Comparison of ENCODE assay signal across 1 cellular context in the genomic region with DNA sequence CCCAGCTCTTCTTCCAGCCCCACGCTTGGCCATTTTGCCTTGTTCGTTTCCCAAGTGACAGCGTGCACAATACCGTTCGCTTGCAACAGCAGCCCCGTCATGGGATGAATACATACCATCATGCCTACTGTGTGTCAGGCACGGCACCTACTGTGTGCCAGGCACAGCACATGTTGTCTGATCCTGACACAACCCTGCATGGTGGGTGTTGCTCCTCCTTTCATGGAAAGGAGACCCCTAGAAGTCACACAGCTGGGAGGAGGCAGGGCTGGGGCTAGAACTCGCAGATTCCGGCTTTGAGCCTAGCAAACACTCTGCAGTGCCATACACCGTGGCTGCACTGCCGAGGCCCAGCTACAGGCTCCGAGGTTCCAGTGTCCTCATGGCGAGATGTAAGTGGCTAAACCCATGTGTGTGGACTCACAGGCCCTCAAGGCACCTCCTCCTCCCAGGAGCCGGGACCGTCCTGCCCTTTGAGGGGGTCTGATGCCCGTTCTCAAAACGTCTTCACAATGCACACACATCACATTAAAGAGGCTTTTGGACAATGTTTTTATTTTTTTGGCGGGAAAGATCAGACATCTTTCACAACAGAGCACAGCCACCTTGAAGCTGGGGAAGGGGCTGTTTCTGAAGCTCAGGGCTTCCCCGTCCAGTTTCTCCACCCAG.
TF ChIP-seq lines count a peak whose summit lies in the region.

No MANE protein-coding gene starts in this region.

TF ChIP-seq in HepG2, 621 proteins besides CTCF, POLR2A, EP300 and RAD21 (continued from another document and continues in another):
- TF ChIP-seq, protein P1, sequence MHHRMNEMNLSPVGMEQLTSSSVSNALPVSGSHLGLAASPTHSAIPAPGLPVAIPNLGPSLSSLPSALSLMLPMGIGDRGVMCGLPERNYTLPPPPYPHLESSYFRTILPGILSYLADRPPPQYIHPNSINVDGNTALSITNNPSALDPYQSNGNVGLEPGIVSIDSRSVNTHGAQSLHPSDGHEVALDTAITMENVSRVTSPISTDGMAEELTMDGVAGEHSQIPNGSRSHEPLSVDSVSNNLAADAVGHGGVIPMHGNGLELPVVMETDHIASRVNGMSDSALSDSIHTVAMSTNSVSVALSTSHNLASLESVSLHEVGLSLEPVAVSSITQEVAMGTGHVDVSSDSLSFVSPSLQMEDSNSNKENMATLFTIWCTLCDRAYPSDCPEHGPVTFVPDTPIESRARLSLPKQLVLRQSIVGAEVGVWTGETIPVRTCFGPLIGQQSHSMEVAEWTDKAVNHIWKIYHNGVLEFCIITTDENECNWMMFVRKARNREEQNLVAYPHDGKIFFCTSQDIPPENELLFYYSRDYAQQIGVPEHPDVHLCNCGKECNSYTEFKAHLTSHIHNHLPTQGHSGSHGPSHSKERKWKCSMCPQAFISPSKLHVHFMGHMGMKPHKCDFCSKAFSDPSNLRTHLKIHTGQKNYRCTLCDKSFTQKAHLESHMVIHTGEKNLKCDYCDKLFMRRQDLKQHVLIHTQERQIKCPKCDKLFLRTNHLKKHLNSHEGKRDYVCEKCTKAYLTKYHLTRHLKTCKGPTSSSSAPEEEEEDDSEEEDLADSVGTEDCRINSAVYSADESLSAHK (CRISPR knock-in tag; IDR thresholded peaks at IDR 0.05; ENCODE audit: borderline replicate concordance) = no peak
- TF ChIP-seq YY1 (IDR thresholded peaks at IDR 0.05; ENCODE audit: insufficient read depth, insufficient replicate concordance, low read depth, low read length) (peak; percentile 78), ZNF773 (CRISPR knock-in tag; IDR thresholded peaks at IDR 0.05; ENCODE audit: borderline replicate concordance) (no peak), ZNF34 (CRISPR knock-in tag; IDR thresholded peaks at IDR 0.05; ENCODE audit: borderline replicate concordance) (peak; percentile 96), ZNF274 (CRISPR knock-in tag; IDR thresholded peaks at IDR 0.05) (peak; percentile 55), ZNF557 (CRISPR knock-in tag; IDR thresholded peaks at IDR 0.05) (no peak), ZNF296 (CRISPR knock-in tag; conservative IDR thresholded peaks at IDR 0.05) (no peak), ZMYM2 (CRISPR knock-in tag; IDR thresholded peaks at IDR 0.05) (peak; percentile 95), DR1 (CRISPR knock-in tag; IDR thresholded peaks at IDR 0.05) (0 out of 2 replicates have a peak, but pooled peaks have one; percentile 39), MEIS1 (CRISPR knock-in tag; IDR thresholded peaks at IDR 0.05; ENCODE audit: borderline replicate concordance) (peak; percentile 71; the same call in 1 of the 2 replicates), KAT7 (CRISPR knock-in tag; IDR thresholded peaks at IDR 0.05; ENCODE audit: borderline replicate concordance) (no peak), ZNF143 (CRISPR knock-in tag; IDR thresholded peaks at IDR 0.05) (no peak), ZNF317 (CRISPR knock-in tag; IDR thresholded peaks at IDR 0.05) (no peak)
- TF ChIP-seq, protein P2, sequence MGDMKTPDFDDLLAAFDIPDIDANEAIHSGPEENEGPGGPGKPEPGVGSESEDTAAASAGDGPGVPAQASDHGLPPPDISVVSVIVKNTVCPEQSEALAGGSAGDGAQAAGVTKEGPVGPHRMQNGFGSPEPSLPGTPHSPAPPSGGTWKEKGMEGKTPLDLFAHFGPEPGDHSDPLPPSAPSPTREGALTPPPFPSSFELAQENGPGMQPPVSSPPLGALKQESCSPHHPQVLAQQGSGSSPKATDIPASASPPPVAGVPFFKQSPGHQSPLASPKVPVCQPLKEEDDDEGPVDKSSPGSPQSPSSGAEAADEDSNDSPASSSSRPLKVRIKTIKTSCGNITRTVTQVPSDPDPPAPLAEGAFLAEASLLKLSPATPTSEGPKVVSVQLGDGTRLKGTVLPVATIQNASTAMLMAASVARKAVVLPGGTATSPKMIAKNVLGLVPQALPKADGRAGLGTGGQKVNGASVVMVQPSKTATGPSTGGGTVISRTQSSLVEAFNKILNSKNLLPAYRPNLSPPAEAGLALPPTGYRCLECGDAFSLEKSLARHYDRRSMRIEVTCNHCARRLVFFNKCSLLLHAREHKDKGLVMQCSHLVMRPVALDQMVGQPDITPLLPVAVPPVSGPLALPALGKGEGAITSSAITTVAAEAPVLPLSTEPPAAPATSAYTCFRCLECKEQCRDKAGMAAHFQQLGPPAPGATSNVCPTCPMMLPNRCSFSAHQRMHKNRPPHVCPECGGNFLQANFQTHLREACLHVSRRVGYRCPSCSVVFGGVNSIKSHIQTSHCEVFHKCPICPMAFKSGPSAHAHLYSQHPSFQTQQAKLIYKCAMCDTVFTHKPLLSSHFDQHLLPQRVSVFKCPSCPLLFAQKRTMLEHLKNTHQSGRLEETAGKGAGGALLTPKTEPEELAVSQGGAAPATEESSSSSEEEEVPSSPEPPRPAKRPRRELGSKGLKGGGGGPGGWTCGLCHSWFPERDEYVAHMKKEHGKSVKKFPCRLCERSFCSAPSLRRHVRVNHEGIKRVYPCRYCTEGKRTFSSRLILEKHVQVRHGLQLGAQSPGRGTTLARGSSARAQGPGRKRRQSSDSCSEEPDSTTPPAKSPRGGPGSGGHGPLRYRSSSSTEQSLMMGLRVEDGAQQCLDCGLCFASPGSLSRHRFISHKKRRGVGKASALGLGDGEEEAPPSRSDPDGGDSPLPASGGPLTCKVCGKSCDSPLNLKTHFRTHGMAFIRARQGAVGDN (CRISPR knock-in tag; IDR thresholded peaks at IDR 0.05) = peak; percentile 96
- TF ChIP-seq, protein P3, sequence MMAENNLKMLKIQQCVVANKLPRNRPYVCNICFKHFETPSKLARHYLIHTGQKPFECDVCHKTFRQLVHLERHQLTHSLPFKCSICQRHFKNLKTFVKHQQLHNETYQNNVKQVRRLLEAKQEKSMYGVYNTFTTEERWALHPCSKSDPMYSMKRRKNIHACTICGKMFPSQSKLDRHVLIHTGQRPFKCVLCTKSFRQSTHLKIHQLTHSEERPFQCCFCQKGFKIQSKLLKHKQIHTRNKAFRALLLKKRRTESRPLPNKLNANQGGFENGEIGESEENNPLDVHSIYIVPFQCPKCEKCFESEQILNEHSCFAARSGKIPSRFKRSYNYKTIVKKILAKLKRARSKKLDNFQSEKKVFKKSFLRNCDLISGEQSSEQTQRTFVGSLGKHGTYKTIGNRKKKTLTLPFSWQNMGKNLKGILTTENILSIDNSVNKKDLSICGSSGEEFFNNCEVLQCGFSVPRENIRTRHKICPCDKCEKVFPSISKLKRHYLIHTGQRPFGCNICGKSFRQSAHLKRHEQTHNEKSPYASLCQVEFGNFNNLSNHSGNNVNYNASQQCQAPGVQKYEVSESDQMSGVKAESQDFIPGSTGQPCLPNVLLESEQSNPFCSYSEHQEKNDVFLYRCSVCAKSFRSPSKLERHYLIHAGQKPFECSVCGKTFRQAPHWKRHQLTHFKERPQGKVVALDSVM (CRISPR knock-in tag; IDR thresholded peaks at IDR 0.05) = no peak
- TF ChIP-seq, protein P4, sequence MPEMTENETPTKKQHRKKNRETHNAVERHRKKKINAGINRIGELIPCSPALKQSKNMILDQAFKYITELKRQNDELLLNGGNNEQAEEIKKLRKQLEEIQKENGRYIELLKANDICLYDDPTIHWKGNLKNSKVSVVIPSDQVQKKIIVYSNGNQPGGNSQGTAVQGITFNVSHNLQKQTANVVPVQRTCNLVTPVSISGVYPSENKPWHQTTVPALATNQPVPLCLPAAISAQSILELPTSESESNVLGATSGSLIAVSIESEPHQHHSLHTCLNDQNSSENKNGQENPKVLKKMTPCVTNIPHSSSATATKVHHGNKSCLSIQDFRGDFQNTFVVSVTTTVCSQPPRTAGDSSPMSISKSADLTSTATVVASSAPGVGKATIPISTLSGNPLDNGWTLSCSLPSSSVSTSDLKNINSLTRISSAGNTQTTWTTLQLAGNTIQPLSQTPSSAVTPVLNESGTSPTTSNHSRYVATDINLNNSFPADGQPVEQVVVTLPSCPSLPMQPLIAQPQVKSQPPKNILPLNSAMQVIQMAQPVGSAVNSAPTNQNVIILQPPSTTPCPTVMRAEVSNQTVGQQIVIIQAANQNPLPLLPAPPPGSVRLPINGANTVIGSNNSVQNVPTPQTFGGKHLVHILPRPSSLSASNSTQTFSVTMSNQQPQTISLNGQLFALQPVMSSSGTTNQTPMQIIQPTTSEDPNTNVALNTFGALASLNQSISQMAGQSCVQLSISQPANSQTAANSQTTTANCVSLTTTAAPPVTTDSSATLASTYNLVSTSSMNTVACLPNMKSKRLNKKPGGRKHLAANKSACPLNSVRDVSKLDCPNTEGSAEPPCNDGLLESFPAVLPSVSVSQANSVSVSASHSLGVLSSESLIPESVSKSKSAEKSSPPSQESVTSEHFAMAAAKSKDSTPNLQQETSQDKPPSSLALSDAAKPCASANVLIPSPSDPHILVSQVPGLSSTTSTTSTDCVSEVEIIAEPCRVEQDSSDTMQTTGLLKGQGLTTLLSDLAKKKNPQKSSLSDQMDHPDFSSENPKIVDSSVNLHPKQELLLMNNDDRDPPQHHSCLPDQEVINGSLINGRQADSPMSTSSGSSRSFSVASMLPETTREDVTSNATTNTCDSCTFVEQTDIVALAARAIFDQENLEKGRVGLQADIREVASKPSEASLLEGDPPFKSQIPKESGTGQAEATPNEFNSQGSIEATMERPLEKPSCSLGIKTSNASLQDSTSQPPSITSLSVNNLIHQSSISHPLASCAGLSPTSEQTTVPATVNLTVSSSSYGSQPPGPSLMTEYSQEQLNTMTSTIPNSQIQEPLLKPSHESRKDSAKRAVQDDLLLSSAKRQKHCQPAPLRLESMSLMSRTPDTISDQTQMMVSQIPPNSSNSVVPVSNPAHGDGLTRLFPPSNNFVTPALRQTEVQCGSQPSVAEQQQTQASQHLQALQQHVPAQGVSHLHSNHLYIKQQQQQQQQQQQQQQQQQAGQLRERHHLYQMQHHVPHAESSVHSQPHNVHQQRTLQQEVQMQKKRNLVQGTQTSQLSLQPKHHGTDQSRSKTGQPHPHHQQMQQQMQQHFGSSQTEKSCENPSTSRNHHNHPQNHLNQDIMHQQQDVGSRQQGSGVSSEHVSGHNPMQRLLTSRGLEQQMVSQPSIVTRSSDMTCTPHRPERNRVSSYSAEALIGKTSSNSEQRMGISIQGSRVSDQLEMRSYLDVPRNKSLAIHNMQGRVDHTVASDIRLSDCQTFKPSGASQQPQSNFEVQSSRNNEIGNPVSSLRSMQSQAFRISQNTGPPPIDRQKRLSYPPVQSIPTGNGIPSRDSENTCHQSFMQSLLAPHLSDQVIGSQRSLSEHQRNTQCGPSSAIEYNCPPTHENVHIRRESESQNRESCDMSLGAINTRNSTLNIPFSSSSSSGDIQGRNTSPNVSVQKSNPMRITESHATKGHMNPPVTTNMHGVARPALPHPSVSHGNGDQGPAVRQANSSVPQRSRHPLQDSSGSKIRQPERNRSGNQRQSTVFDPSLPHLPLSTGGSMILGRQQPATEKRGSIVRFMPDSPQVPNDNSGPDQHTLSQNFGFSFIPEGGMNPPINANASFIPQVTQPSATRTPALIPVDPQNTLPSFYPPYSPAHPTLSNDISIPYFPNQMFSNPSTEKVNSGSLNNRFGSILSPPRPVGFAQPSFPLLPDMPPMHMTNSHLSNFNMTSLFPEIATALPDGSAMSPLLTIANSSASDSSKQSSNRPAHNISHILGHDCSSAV (CRISPR knock-in tag; IDR thresholded peaks at IDR 0.05; ENCODE audit: borderline replicate concordance) = no peak
- TF ChIP-seq, protein P5, sequence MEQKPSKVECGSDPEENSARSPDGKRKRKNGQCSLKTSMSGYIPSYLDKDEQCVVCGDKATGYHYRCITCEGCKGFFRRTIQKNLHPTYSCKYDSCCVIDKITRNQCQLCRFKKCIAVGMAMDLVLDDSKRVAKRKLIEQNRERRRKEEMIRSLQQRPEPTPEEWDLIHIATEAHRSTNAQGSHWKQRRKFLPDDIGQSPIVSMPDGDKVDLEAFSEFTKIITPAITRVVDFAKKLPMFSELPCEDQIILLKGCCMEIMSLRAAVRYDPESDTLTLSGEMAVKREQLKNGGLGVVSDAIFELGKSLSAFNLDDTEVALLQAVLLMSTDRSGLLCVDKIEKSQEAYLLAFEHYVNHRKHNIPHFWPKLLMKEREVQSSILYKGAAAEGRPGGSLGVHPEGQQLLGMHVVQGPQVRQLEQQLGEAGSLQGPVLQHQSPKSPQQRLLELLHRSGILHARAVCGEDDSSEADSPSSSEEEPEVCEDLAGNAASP (CRISPR knock-in tag; IDR thresholded peaks at IDR 0.05; ENCODE audit: borderline replicate concordance) = no peak
- TF ChIP-seq, protein P6, sequence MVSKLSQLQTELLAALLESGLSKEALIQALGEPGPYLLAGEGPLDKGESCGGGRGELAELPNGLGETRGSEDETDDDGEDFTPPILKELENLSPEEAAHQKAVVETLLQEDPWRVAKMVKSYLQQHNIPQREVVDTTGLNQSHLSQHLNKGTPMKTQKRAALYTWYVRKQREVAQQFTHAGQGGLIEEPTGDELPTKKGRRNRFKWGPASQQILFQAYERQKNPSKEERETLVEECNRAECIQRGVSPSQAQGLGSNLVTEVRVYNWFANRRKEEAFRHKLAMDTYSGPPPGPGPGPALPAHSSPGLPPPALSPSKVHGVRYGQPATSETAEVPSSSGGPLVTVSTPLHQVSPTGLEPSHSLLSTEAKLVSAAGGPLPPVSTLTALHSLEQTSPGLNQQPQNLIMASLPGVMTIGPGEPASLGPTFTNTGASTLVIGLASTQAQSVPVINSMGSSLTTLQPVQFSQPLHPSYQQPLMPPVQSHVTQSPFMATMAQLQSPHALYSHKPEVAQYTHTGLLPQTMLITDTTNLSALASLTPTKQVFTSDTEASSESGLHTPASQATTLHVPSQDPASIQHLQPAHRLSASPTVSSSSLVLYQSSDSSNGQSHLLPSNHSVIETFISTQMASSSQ (IDR thresholded peaks at IDR 0.05; ENCODE audit: low read depth) = peak; percentile 2; the same call in 1 of the 2 replicates
- TF ChIP-seq, protein P6 (CRISPR knock-in tag; IDR thresholded peaks at IDR 0.05; ENCODE audit: borderline replicate concordance) = no peak
- TF ChIP-seq, protein P7, sequence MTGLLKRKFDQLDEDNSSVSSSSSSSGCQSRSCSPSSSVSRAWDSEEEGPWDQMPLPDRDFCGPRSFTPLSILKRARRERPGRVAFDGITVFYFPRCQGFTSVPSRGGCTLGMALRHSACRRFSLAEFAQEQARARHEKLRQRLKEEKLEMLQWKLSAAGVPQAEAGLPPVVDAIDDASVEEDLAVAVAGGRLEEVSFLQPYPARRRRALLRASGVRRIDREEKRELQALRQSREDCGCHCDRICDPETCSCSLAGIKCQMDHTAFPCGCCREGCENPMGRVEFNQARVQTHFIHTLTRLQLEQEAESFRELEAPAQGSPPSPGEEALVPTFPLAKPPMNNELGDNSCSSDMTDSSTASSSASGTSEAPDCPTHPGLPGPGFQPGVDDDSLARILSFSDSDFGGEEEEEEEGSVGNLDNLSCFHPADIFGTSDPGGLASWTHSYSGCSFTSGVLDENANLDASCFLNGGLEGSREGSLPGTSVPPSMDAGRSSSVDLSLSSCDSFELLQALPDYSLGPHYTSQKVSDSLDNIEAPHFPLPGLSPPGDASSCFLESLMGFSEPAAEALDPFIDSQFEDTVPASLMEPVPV (CRISPR knock-in tag; IDR thresholded peaks at IDR 0.05) = no peak; the same call in 1 of the 2 replicates
